In genomic region chr18:75784413-75784812, GRCh38 we compare ENCODE assay signal across 16 cellular contexts.
A peak's percentile ranks its signal among the peaks of the same experiment; 100 is the strongest.
DNase-seq lines count a peak whose midpoint lies in the region; ATAC-seq and TF ChIP-seq lines count a peak whose summit lies in the region.
"Had no signal": no experiment of that assay in that cellular context is flagged by ENCODE, and none has a peak within 500 bp of the region (broad histone marks: within the 10 kb centered on the region; RNA-seq: fewer than 3 reads in every experiment).

No MANE protein-coding gene starts in this region.

- no peak overlapping the region for H4K8ac ChIP-seq in trophoblast cell (ENCODE audit: low read depth, low read length)

- H4K91ac ChIP-seq in trophoblast cell (ENCODE audit: low read depth, low read length) = no peak overlapping the region

- H3K4me1 Mint-ChIP-seq in HFFc6 (ENCODE audit: low read depth) (no peaks in the 10 kb centered on the region), chondrocyte (ENCODE audit: low read depth) (peaks cover 5% of the 10 kb centered on the region)
- H3K4me1 Mint-ChIP-seq: naive thymus-derived CD8-positive, alpha-beta T cell had no signal

- H4K12ac ChIP-seq in trophoblast cell (ENCODE audit: low read depth, low read length) = no peak overlapping the region

- peak overlapping the region; percentile 35 for H3K27ac ChIP-seq in trophoblast cell (ENCODE audit: low read depth, low read length)

- no peak overlapping the region for H2AK5ac ChIP-seq in trophoblast cell (ENCODE audit: low read length)

- in situ Hi-C loops in KBM-7 (cut with MboI; ENCODE audit: low pct_unique_long_range_greater_than_20kb, low sequenced_read_pairs) = no loop called here

- no peak overlapping the region for H2AFZ ChIP-seq in trophoblast cell (ENCODE audit: insufficient read depth, low read length, poor library complexity)

- H3K36me3 ChIP-seq in trophoblast cell (ENCODE audit: control insufficient read depth in 1 of 2, insufficient read depth in 2 of 2, low read length in 2 of 2) = no peaks in the 10 kb centered on the region

- peak overlapping the region; percentile 58 for H3K4me3 Mint-ChIP-seq in HFFc6
- H3K4me3 Mint-ChIP-seq in chondrocyte (ENCODE audit: unreplicated experiment) = peak overlapping the region; percentile 64
- H3K4me3 Mint-ChIP-seq: activated naive CD8-positive, alpha-beta T cell; CD4-positive, alpha-beta T cell; GM23338; naive thymus-derived CD8-positive, alpha-beta T cell; WTC11 had no signal

- H3K18ac ChIP-seq in trophoblast cell (ENCODE audit: low read length) = no peak overlapping the region

- H3K27me3 ChIP-seq in trophoblast cell (ENCODE audit: insufficient read depth, low read length) = no peaks in the 10 kb centered on the region

- H2BK12ac ChIP-seq in trophoblast cell (ENCODE audit: low read length) = no peak overlapping the region

- no peaks in the 10 kb centered on the region for H3K79me2 ChIP-seq in trophoblast cell (ENCODE audit: control insufficient read depth, insufficient read depth, low read length, poor library complexity)

- H3K23ac ChIP-seq in trophoblast cell (ENCODE audit: low read length) = no peak overlapping the region

- H3K4me2 ChIP-seq in trophoblast cell (ENCODE audit: low read length) = peak overlapping the region; percentile 10
- H3K4me2 ChIP-seq: GM23338 had no signal

- no CpG with 5 or more reads among the region's 14 CpGs for WGBS in trophoblast cell (ENCODE audit: extremely low coverage, insufficient coverage, insufficient read length)

- H3K79me1 ChIP-seq in trophoblast cell (ENCODE audit: low read length) = peaks cover 7% of the 10 kb centered on the region

- H3K27ac Mint-ChIP-seq in HFFc6 (no peak overlapping the region), chondrocyte (ENCODE audit: unreplicated experiment) (no peak overlapping the region)
- H3K27ac Mint-ChIP-seq: activated naive CD8-positive, alpha-beta T cell; CD4-positive, alpha-beta T cell; GM23338; naive thymus-derived CD8-positive, alpha-beta T cell; WTC11 had no signal

- no peak for DNase-seq in HFFc6
- peak; percentile 63 for DNase-seq in NCI-H510A (lab: John Stamatoyannopoulos, UW)
- no peak for DNase-seq in chondrocyte (ENCODE audit: low spot score)
- DNase-seq in trophoblast cell = no peak
- no peak for DNase-seq in glomerular visceral epithelial cell (ENCODE audit: extremely low spot score)
- no peak for DNase-seq in KBM-7
- DNase-seq in activated CD4-positive, alpha-beta T cell treated with anti-CD3 and anti-CD28 coated beads for 48 hours = no peak
- DNase-seq: CD4-positive, alpha-beta T cell; naive thymus-derived CD8-positive, alpha-beta T cell; NCI-H1436 treated with DMSO at 0.1 percent for 48 hours; OCI-M1 had no signal

- peaks cover 0 to 5% of the 10 kb centered on the region in 2 experiments for H3K4me1 ChIP-seq in trophoblast cell (ENCODE audit: control insufficient read depth in 1 of 2, insufficient read depth in 2 of 2, low read length in 2 of 2)

- no peak overlapping the region for H3K4ac ChIP-seq in trophoblast cell (ENCODE audit: low read depth, low read length)

- H3K9ac ChIP-seq in trophoblast cell (ENCODE audit: low read length) = no peak overlapping the region

- no peak overlapping the region for H3K4me3 ChIP-seq in trophoblast cell (ENCODE audit: low read depth, low read length)
- H3K4me3 ChIP-seq: GM23338 had no signal

- H3K36me3 Mint-ChIP-seq in HFFc6 (ENCODE audit: low read depth) (no peaks in the 10 kb centered on the region), chondrocyte (ENCODE audit: low read depth) (no peaks in the 10 kb centered on the region)
- H3K36me3 Mint-ChIP-seq: activated naive CD8-positive, alpha-beta T cell; naive thymus-derived CD8-positive, alpha-beta T cell; WTC11 had no signal

- H2BK120ac ChIP-seq in trophoblast cell (ENCODE audit: insufficient read depth, low read length, poor library complexity) = no peak overlapping the region

- peaks cover 2% of the 10 kb centered on the region for H3K9me3 ChIP-seq in trophoblast cell (ENCODE audit: insufficient read depth, low read depth, low read length)

- H3K14ac ChIP-seq in trophoblast cell (ENCODE audit: low read length) = no peak overlapping the region

- H3K9me3 Mint-ChIP-seq in HFFc6 (no peaks in the 10 kb centered on the region; the same call in none of the 2 replicates), chondrocyte (ENCODE audit: low read depth) (no peaks in the 10 kb centered on the region)
- H3K9me3 Mint-ChIP-seq: CD4-positive, alpha-beta T cell; GM23338 had no signal

- TF ChIP-seq CTCF in HFFc6 (IDR thresholded peaks at IDR 0.05) (no peak), chondrocyte (IDR thresholded peaks at IDR 0.05) (no peak)

- no peak overlapping the region for H2BK5ac ChIP-seq in trophoblast cell (ENCODE audit: low read depth, low read length, poor library complexity)

- peaks cover 9% of the 10 kb centered on the region for H3K27me3 Mint-ChIP-seq in HFFc6 (ENCODE audit: insufficient read depth)
- peaks cover 8% of the 10 kb centered on the region for H3K27me3 Mint-ChIP-seq in chondrocyte (ENCODE audit: low read depth)

- no peak for ATAC-seq in GM19351 (IDR thresholded peaks at IDR 0.05; ENCODE audit: unreplicated experiment)
- ATAC-seq: left lobe of liver; naive thymus-derived CD8-positive, alpha-beta T cell; WTC11 had no signal
